ENCODE assay signal across 25 cellular contexts in genomic region chr1:88036345-88036999, GRCh38.
A peak's percentile ranks its signal among the peaks of the same experiment; 100 is the strongest.
DNase-seq lines count a peak whose midpoint lies in the region; ATAC-seq and TF ChIP-seq lines count a peak whose summit lies in the region.
"Had no signal": no experiment of that assay in that cellular context is flagged by ENCODE, and none has a peak within 500 bp of the region (broad histone marks: within the 10 kb centered on the region; RNA-seq: fewer than 3 reads in every experiment).

No MANE protein-coding gene starts in this region.

- 80 to 86% methylated on average over 12 of the region's 12 CpGs for WGBS in heart right ventricle, 2 donors

- H3K9me3 ChIP-seq in heart right ventricle, result peaks cover 0 to 36% (median 17%) of the 10 kb centered on the region in 11 donors
- H3K9me3 ChIP-seq in upper lobe of right lung, result peaks cover 13% of the 10 kb centered on the region
- peaks cover 7% of the 10 kb centered on the region for H3K9me3 ChIP-seq in mucosa of descending colon
- H3K9me3 ChIP-seq: HAP-1, SJCRH30 had no signal

- H3K36me3 ChIP-seq in heart right ventricle (no peaks in the 10 kb centered on the region), upper lobe of right lung (no peaks in the 10 kb centered on the region), mucosa of descending colon (ENCODE audit: low read depth) (no peaks in the 10 kb centered on the region)
- H3K36me3 ChIP-seq: BLaER1 treated with 17β-estradiol and CSF1 and Interleukin-3, amounts not matched to agents 10 nM and 100 nM; HAP-1; SJCRH30 had no signal

- no peaks in the 10 kb centered on the region for H3K27me3 ChIP-seq in heart right ventricle
- H3K27me3 ChIP-seq in upper lobe of right lung, result no peaks in the 10 kb centered on the region
- H3K27me3 ChIP-seq: BLaER1 treated with 17β-estradiol and CSF1 and Interleukin-3, amounts not matched to agents 10 nM and 100 nM; SJCRH30 had no signal

- no peak overlapping the region for H3K4me3 ChIP-seq in heart right ventricle
- H3K4me3 ChIP-seq in upper lobe of right lung, result no peak overlapping the region
- no peak overlapping the region for H3K4me3 ChIP-seq in mucosa of descending colon
- H3K4me3 ChIP-seq: BLaER1 treated with 17β-estradiol and CSF1 and Interleukin-3, amounts not matched to agents 10 nM and 100 nM; GM12878; HAP-1; SJCRH30 had no signal

- TF ChIP-seq CTCF in heart right ventricle (IDR thresholded peaks at IDR 0.05), result no peak
- TF ChIP-seq CTCF in upper lobe of right lung (IDR thresholded peaks at IDR 0.05), result no peak
- TF ChIP-seq CTCF in mucosa of descending colon (IDR thresholded peaks at IDR 0.05), result no peak

- H3K4me1 ChIP-seq in heart right ventricle (no peaks in the 10 kb centered on the region), upper lobe of right lung (no peaks in the 10 kb centered on the region), mucosa of descending colon (ENCODE audit: low read depth) (no peaks in the 10 kb centered on the region)
- H3K4me1 ChIP-seq: BLaER1 treated with 17β-estradiol and CSF1 and Interleukin-3, amounts not matched to agents 10 nM and 100 nM; Caco-2; HAP-1; SJCRH30 had no signal

- ATAC-seq in left cardiac atrium (peak; percentile 40 to 55), heart right ventricle (no peak), upper lobe of right lung (no peak), mucosa of descending colon (no peak)
- ATAC-seq: GM12878 had no signal

- intact Hi-C loops in left cardiac atrium (cut with DNase I) (no loop called here), heart right ventricle (cut with DNase I) (no loop called here), posterior cingulate gyrus (cut with DNase I) (no loop called here), upper lobe of right lung (cut with DNase I) (no loop called here), mucosa of descending colon (cut with DNase I, micrococcal nuclease) (no loop called here)

- no peak for DNase-seq in left cardiac atrium
- no peak for DNase-seq in heart right ventricle
- peak; percentile 31 for DNase-seq in globus pallidus (ENCODE audit: low spot score)
- DNase-seq in posterior cingulate gyrus, result peak in 6 of 10 donors; percentile 12 to 75 (median 32)
- peak; percentile 38 for DNase-seq in upper lobe of right lung
- no peak for DNase-seq in HuH-7.5 (ENCODE audit: low spot score)
- no peak for DNase-seq in mucosa of descending colon
- DNase-seq: 8988T; Caco-2; CD4-positive, alpha-beta memory T cell; DMS 273 treated with DMSO at 0.1 percent for 48 hours; DND-41; KG1; NCI-H1092 treated with DMSO at 0.1 percent for 48 hours; NCI-H1436 treated with DMSO at 0.1 percent for 48 hours; NCI-H1930; NCI-H226; NCI-H510A treated with DMSO at 0.1 percent for 48 hours; NCI-H774; NK-92 treated with Interleukin-12 subunit alpha and Interleukin-12 subunit beta, amount 100 ng/mL, for 24 hours; SJCRH30 had no signal

- H3K27ac ChIP-seq in heart right ventricle (no peak overlapping the region), upper lobe of right lung (no peak overlapping the region)
- H3K27ac ChIP-seq: BLaER1 treated with 17β-estradiol and CSF1 and Interleukin-3, amounts not matched to agents 10 nM and 100 nM; HL-60; SJCRH30 had no signal

Comparison
In these comparisons a context has a peak if more than half of its experiments do, and no peak if none do; other contexts are left out.
1. ATAC-seq: peak in left cardiac atrium (2 of 2); none in heart right ventricle (0 of 8), upper lobe of right lung (single experiment) and mucosa of descending colon (single experiment).
2. DNase-seq: peak in globus pallidus (single experiment), posterior cingulate gyrus (6 of 10) and upper lobe of right lung (single experiment); none in left cardiac atrium (single experiment), heart right ventricle (0 of 2), HuH-7.5 (single experiment) and mucosa of descending colon (0 of 3).